Comparison of ENCODE assay signal across 9 cellular contexts in the genomic region with DNA sequence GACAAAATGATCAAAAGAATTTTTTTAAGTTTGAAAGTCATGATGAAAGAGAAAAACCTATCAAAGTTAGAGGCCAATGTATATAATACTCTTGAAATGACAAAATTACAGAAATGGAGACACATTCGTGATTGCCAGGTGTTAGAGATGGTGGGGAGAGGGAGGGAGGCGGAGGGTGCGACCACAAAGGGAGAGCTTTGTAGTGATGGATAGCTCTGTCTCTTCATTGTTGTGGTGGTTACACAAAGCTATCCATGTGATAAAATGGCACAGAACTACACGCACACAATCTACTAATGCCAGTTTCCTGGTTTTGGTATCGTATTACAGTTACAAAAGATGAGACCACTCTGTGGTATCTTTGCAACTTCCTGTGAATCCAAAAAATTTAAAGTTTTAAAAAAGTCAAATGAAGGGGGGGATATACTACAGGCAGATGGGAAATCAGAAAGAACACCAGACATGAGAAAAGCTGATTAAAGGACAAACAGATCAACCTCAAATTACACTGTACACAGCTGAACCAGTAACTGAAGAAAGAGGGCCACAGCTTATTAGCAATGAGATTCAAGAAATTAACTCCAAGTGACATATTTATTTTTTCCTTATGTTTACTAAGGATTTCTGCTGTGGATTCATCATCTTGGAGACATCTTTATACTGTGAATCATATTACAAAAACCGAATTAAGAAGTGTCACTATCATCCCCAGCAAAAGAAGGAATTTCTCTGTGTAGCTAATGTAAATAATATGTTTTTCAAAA.
DNase-seq lines count a peak whose midpoint lies in the region; ATAC-seq lines count a peak whose summit lies in the region.
"Had no signal": no experiment of that assay in that cellular context is flagged by ENCODE, and none has a peak within 500 bp of the region (broad histone marks: within the 10 kb centered on the region; RNA-seq: fewer than 3 reads in every experiment).

No MANE protein-coding gene starts in this region.

- H3K4me3 Mint-ChIP-seq in activated naive CD8-positive, alpha-beta T cell = peak overlapping the region; percentile 67
- peak overlapping the region in 5 of 8 donors; percentile 13 to 37 (median 29) for H3K4me3 Mint-ChIP-seq in naive B cell

- peak overlapping the region; percentile 82 for H3K27ac Mint-ChIP-seq in activated naive CD8-positive, alpha-beta T cell
- peak overlapping the region; percentile 78 to 95 (median 86) for H3K27ac Mint-ChIP-seq in naive B cell

- peaks cover 6% of the 10 kb centered on the region for H3K36me3 Mint-ChIP-seq in activated naive CD8-positive, alpha-beta T cell
- H3K36me3 Mint-ChIP-seq in naive B cell = peaks cover 9% of the 10 kb centered on the region in 2 donors

- peaks cover 68% of the 10 kb centered on the region for H3K4me1 Mint-ChIP-seq in activated naive CD8-positive, alpha-beta T cell (ENCODE audit: low read depth)
- H3K4me1 Mint-ChIP-seq in naive B cell = peaks cover 39 to 68% (median 59%) of the 10 kb centered on the region in 3 donors

- DNase-seq in COLO668 (lab: John Stamatoyannopoulos, UW; ENCODE audit: unreplicated experiment) (peak; percentile 40), MV-4-11 (lab: John Stamatoyannopoulos, UW) (peak; percentile 52), naive B cell (no peak)
- DNase-seq: body of pancreas had no signal

- ATAC-seq in naive B cell (ENCODE audit: low read depth in 2 of 2) = peak; percentile 51 to 64
- ATAC-seq in GM21447 (IDR thresholded peaks at IDR 0.05; ENCODE audit: unreplicated experiment) = no peak
- no peak for ATAC-seq in GM19452 (IDR thresholded peaks at IDR 0.05; ENCODE audit: unreplicated experiment)
- ATAC-seq in HG02852 (IDR thresholded peaks at IDR 0.05; ENCODE audit: unreplicated experiment) = no peak
- ATAC-seq in HG03135 (IDR thresholded peaks at IDR 0.05; ENCODE audit: unreplicated experiment) = no peak
- ATAC-seq: body of pancreas had no signal

- no peaks in the 10 kb centered on the region for H3K9me3 Mint-ChIP-seq in activated naive CD8-positive, alpha-beta T cell (ENCODE audit: low read depth)
- H3K9me3 Mint-ChIP-seq in naive B cell = no peaks in the 10 kb centered on the region

- no peaks in the 10 kb centered on the region for H3K27me3 Mint-ChIP-seq in activated naive CD8-positive, alpha-beta T cell
- H3K27me3 Mint-ChIP-seq in naive B cell = no peaks in the 10 kb centered on the region

Comparison
In these comparisons a context has a peak if more than half of its experiments do, and no peak if none do; other contexts are left out.
1. ATAC-seq: peak in naive B cell (2 of 2); none in GM21447 (single experiment), GM19452 (single experiment), HG02852 (single experiment) and HG03135 (single experiment).